10 cellular contexts compared by ENCODE assay signal in genomic region chr4:45453258-45453841, GRCh38.
A peak's percentile ranks its signal among the peaks of the same experiment; 100 is the strongest.
DNase-seq lines count a peak whose midpoint lies in the region; ATAC-seq, FAIRE-seq and TF ChIP-seq lines count a peak whose summit lies in the region.
"Had no signal": no experiment of that assay in that cellular context is flagged by ENCODE, and none has a peak within 500 bp of the region (broad histone marks: within the 10 kb centered on the region; RNA-seq: fewer than 3 reads in every experiment).

No MANE protein-coding gene starts in this region.

- no peak for TF ChIP-seq POLR2A in spleen (IDR thresholded peaks at IDR 0.05)

- no peak overlapping the region for H3K27ac ChIP-seq in MM.1S (ENCODE audit: low read length)
- H3K27ac ChIP-seq in SU-DHL-6 (ENCODE audit: low read depth, low read length) = no peak overlapping the region
- no peak overlapping the region for H3K27ac ChIP-seq in kidney (ENCODE audit: low read depth in 2 of 2, low read length in 2 of 2)
- H3K27ac ChIP-seq in spleen = no peak overlapping the region
- H3K27ac ChIP-seq: SJSA1, thoracic aorta had no signal

- H4K20me1 ChIP-seq in MM.1S (ENCODE audit: insufficient read depth, low read length) (no peaks in the 10 kb centered on the region), SU-DHL-6 (ENCODE audit: low read depth, low read length) (no peaks in the 10 kb centered on the region)

- H3K4me1 ChIP-seq in MM.1S (ENCODE audit: low read length) (no peaks in the 10 kb centered on the region), kidney (ENCODE audit: control insufficient read depth in 1 of 2, insufficient read depth in 1 of 2, low read depth in 1 of 2, low read length in 2 of 2) (no peaks in the 10 kb centered on the region), spleen (no peaks in the 10 kb centered on the region)
- H3K4me1 ChIP-seq: SJSA1 had no signal

- DNase-seq in GM19239 (ENCODE audit: insufficient read length, low spot score) (peak; percentile 1), MM.1S (peak; percentile 43), kidney (no peak), spleen (no peak)

- WGBS in spleen, 5 donors = 30 to 39% (median 36%) methylated on average over 5 of the region's 5 CpGs

- TF ChIP-seq CTCF in MM.1S (IDR thresholded peaks at IDR 0.05; ENCODE audit: low read length) (peak; percentile 60), SU-DHL-6 (IDR thresholded peaks at IDR 0.05; ENCODE audit: insufficient read depth, low read length, poor library complexity, severe bottlenecking) (peak; percentile 20), kidney (IDR thresholded peaks at IDR 0.05; ENCODE audit: borderline replicate concordance, extremely low read depth, insufficient read depth) (peak; percentile 55), spleen (IDR thresholded peaks at IDR 0.05 in 8 of 11, conservative IDR thresholded peaks at IDR 0.05 in 3 of 11) (peak in 1 of 11 experiments; percentile 16)

- FAIRE-seq in GM19239 (lab: Jason Lieb, UNC) = no peak
- FAIRE-seq in kidney (lab: Jason Lieb, UNC) = no peak

- no peaks in the 10 kb centered on the region for H3K36me3 ChIP-seq in MM.1S (replicated peaks; ENCODE audit: insufficient read depth, low read length)
- H3K36me3 ChIP-seq in SU-DHL-6 (ENCODE audit: low read length) = no peaks in the 10 kb centered on the region
- H3K36me3 ChIP-seq in kidney (ENCODE audit: control insufficient read depth in 1 of 2, insufficient read depth in 2 of 2, low read length in 2 of 2) = no peaks in the 10 kb centered on the region
- no peaks in the 10 kb centered on the region for H3K36me3 ChIP-seq in spleen
- H3K36me3 ChIP-seq: SJSA1, thoracic aorta had no signal

- H3K9me2 ChIP-seq in MM.1S (replicated peaks; ENCODE audit: insufficient read depth, low read length) (no peaks in the 10 kb centered on the region), SU-DHL-6 (replicated peaks; ENCODE audit: insufficient read depth, low read length) (no peaks in the 10 kb centered on the region)

- H3K79me2 ChIP-seq in MM.1S (ENCODE audit: low read length) = no peaks in the 10 kb centered on the region
- H3K79me2 ChIP-seq in SU-DHL-6 (ENCODE audit: insufficient read depth, low read length) = no peaks in the 10 kb centered on the region

- ATAC-seq in HG02970 (IDR thresholded peaks at IDR 0.05; ENCODE audit: low FRiP score, unreplicated experiment) (no peak), GM21526 (IDR thresholded peaks at IDR 0.05; ENCODE audit: low FRiP score, unreplicated experiment) (no peak), GM18873 (IDR thresholded peaks at IDR 0.05; ENCODE audit: low FRiP score, unreplicated experiment) (no peak)

- H3K9ac ChIP-seq in MM.1S (ENCODE audit: low read length) (no peak overlapping the region), SU-DHL-6 (ENCODE audit: low read length) (no peak overlapping the region), kidney (ENCODE audit: low read length in 2 of 2) (no peak overlapping the region)

- intact Hi-C loops in kidney (cut with DNase I) = no loop called here
- intact Hi-C loops in spleen (cut with DNase I; ENCODE audit: low total_unique reads) = no loop called here

- H3K4me2 ChIP-seq in MM.1S (ENCODE audit: low read depth, low read length) = no peak overlapping the region
- H3K4me2 ChIP-seq in SU-DHL-6 (ENCODE audit: low read depth, low read length, poor library complexity, severe bottlenecking) = no peak overlapping the region

- H3K9me3 ChIP-seq in MM.1S (replicated peaks; ENCODE audit: insufficient read depth, low read length) = no peaks in the 10 kb centered on the region
- no peaks in the 10 kb centered on the region for H3K9me3 ChIP-seq in SU-DHL-6 (ENCODE audit: insufficient read depth, low read length)
- no peaks in the 10 kb centered on the region for H3K9me3 ChIP-seq in kidney (ENCODE audit: control insufficient read depth in 1 of 2, low read length in 2 of 2)
- H3K9me3 ChIP-seq in spleen = no peaks in the 10 kb centered on the region
- H3K9me3 ChIP-seq: SJSA1, thoracic aorta had no signal

- H3K27me3 ChIP-seq in MM.1S (replicated peaks; ENCODE audit: insufficient read depth, low read length) (no peaks in the 10 kb centered on the region), SU-DHL-6 (ENCODE audit: low read length) (no peaks in the 10 kb centered on the region), spleen (replicated peaks in 1 of 7) (no peaks in the 10 kb centered on the region)
- H3K27me3 ChIP-seq: SJSA1 had no signal

- no peaks in the 10 kb centered on the region for H3F3A ChIP-seq in MM.1S (ENCODE audit: insufficient read depth, low read length)
- no peaks in the 10 kb centered on the region for H3F3A ChIP-seq in SU-DHL-6 (ENCODE audit: insufficient read depth)

- H2AFZ ChIP-seq in MM.1S (ENCODE audit: low read length) (no peak overlapping the region), SU-DHL-6 (ENCODE audit: low read depth, low read length, severe bottlenecking) (no peak overlapping the region)

- H3K4me3 ChIP-seq in MM.1S (ENCODE audit: low read length) = no peak overlapping the region
- no peak overlapping the region for H3K4me3 ChIP-seq in SU-DHL-6 (ENCODE audit: insufficient read depth, low read length, poor library complexity, severe bottlenecking)
- H3K4me3 ChIP-seq in kidney (ENCODE audit: low read length in 2 of 2) = no peak overlapping the region
- no peak overlapping the region for H3K4me3 ChIP-seq in spleen
- H3K4me3 ChIP-seq: SJSA1, thoracic aorta had no signal

Comparison
In these comparisons a context has a peak if more than half of its experiments do, and no peak if none do; other contexts are left out.
1. DNase-seq: peak in GM19239 (single experiment) and MM.1S (single experiment); none in kidney (single experiment) and spleen (single experiment).